Comparison of ENCODE assay signal across 26 cellular contexts in the genomic region with DNA sequence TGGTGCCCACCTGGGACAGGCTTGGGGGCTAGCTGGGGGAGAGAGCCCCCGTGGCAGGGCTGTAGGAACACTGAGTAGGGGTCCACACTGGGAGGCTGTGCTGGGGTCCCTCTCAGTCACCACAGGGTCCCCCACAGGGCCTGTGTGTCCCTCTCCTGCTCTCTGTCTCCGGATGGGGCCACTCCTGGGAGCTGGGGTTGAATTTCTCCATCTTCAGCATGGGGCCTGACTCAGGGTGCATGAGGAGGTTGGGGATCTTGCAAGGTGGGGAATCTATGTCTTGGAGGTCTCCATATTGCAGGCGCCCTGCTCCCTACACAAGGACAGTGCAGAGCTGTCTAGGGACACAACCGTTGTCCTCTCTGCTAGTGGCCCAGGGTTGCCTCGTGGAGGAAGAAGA.
"Had no signal": no experiment of that assay in that cellular context is flagged by ENCODE, and none has a peak within 500 bp of the region (broad histone marks: within the 10 kb centered on the region; RNA-seq: fewer than 3 reads in every experiment).

No MANE protein-coding gene starts in this region.

- H3K9ac ChIP-seq: neural progenitor cell, parathyroid adenoma had no signal

- H3K27me3 ChIP-seq: neural progenitor cell, neutrophil, ovary, right lobe of liver, thyroid gland, tibial nerve, upper lobe of left lung, uterus had no signal

- ATAC-seq: naive thymus-derived CD4-positive, alpha-beta T cell; right cardiac atrium; stimulated activated naive B cell treated with anti-CD40 and anti-IgM and Interleukin-4, amounts not matched to agents 10 μg/mL and 1 μg/mL and 100 μg/mL, for 72 hours had no signal

- H3K9me3 ChIP-seq: neutrophil, ovary, psoas muscle, right lobe of liver, spleen, stomach, thoracic aorta, thyroid gland, tibial nerve, upper lobe of left lung, uterus had no signal

- H3K27ac ChIP-seq: neural progenitor cell, neutrophil, ovary, parathyroid adenoma, psoas muscle, right lobe of liver, skin epidermis, spleen, stomach, thoracic aorta, thyroid gland, tibial nerve, upper lobe of left lung, uterus had no signal

- H3K4me1 ChIP-seq: neural progenitor cell, parathyroid adenoma, psoas muscle, right lobe of liver, spleen, stomach, thyroid gland, upper lobe of left lung, uterus had no signal

- H3K36me3 ChIP-seq: neural progenitor cell, neutrophil, ovary, right lobe of liver, spleen, stomach, thoracic aorta, thyroid gland, tibial nerve, upper lobe of left lung, uterus had no signal

- DNase-seq: naive thymus-derived CD4-positive, alpha-beta T cell; nucleus accumbens; ovary; psoas muscle; right lobe of liver; stimulated activated CD4-positive, alpha-beta T cell treated with anti-CD3 and anti-CD28 coated beads, Interleukin-12 subunit alpha, Interleukin-12 subunit beta, amount 100 ng/mL, for 4 hours; stimulated activated CD4-positive, alpha-beta T cell treated with anti-CD3 and anti-CD28 coated beads, Interleukin-1b, Interleukin-23, amount 100 ng/mL, for 48 hours; stimulated activated CD4-positive, alpha-beta T cell treated with anti-CD3 and anti-CD28 coated beads, Interleukin-4, amount 100 ng/mL, for 1 hour; stimulated activated CD4-positive, alpha-beta T cell treated with anti-CD3 and anti-CD28 coated beads, Interleukin-4, amount 100 ng/mL, for 4 hours; stimulated activated CD8-positive, alpha-beta memory T cell treated with anti-CD3 and anti-CD28 coated beads, Interleukin-4, amount 100 ng/mL, for 48 hours; stimulated activated naive B cell treated with anti-CD40 and anti-IgM and Interleukin-4, amounts not matched to agents 10 μg/mL and 1 μg/mL and 100 μg/mL, for 72 hours; stimulated activated naive CD4-positive, alpha-beta T cell treated with Interleukin-2 at 50 U/mL for 16 hours; stomach; thyroid gland; trophoblast cell; upper lobe of left lung; uterus had no signal

- H3K4me2 ChIP-seq: neural progenitor cell, smooth muscle cell had no signal

- H3K4me3 ChIP-seq: neural progenitor cell, ovary, psoas muscle, right lobe of liver, skin epidermis, smooth muscle cell, spleen, stomach, thoracic aorta, thyroid gland, tibial nerve, upper lobe of left lung, uterus had no signal

- H3K79me2 ChIP-seq: parathyroid adenoma had no signal

- H2AFZ ChIP-seq: neural progenitor cell, parathyroid adenoma had no signal
